ENCODE assay signal across 22 cellular contexts in the genomic region with DNA sequence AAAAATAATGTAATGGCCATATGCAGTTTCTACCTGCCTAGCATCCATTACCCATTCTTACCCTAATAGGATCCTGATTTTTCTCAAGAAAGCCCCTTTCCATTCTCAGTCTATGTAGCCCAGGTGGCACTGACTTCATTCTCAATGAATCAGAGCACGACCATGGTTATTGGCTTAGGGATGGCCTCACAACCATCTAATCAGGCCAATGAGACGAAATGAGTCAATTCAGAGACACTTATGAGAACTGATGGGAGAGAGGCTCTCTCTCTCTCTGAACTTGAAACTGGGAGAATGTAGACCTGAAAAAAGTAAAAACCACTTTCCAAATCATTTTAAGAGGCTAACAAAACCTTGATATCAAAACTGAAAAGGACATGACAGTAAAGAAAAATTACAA. TPM values are rescaled to one million over a fixed set of nuclear protein-coding genes. Genes with fewer than 3 reads are reported as not detected.
DNase-seq lines count a peak whose midpoint lies in the region; ATAC-seq, FAIRE-seq and TF ChIP-seq lines count a peak whose summit lies in the region.
"Had no signal": no experiment of that assay in that cellular context is flagged by ENCODE, and none has a peak within 500 bp of the region (broad histone marks: within the 10 kb centered on the region; RNA-seq: fewer than 3 reads in every experiment).

No MANE protein-coding gene starts in this region.

- no peak overlapping the region for H3K27ac Mint-ChIP-seq in activated naive CD4-positive, alpha-beta T cell treated with anti-CD3 and anti-CD28 coated beads, Interleukin-2, amount 50 U/mL, for 72 hours
- H3K27ac Mint-ChIP-seq in activated naive CD4-positive, alpha-beta T cell treated with anti-CD3 and anti-CD28 coated beads, Interleukin-2, amount 10 ng/mL, durations not matched to agents 7 days and 5 days = no peak overlapping the region
- H3K27ac Mint-ChIP-seq: CD4-positive, CD25-positive, alpha-beta regulatory T cell; CD8-positive, alpha-beta T cell had no signal

- no peak overlapping the region for H3K4me2 ChIP-seq in GM12878 (ENCODE audit: control insufficient read depth, insufficient read depth)
- H3K4me2 ChIP-seq: BLaER1 had no signal

- no TSS peak for BruUV-seq in GM12878 (replicated peaks; lab: Mats Ljungman, UMichigan)

- no peak for FAIRE-seq in GM12878 (lab: Jason Lieb, UNC)
- FAIRE-seq: D721Med, GM12891, GM19239, H1 had no signal

- SMC1A ChIA-PET in GM12878 (lab: Charles Lee; ENCODE audit: uncharacterized antibody, unreplicated experiment) = no interaction called here

- H3K4me3 ChIP-seq in GM12878 (no peak overlapping the region), BE2C (ENCODE audit: low read depth, low read length) (no peak overlapping the region)
- H3K4me3 ChIP-seq: BLaER1, GM23248 had no signal

- H3K27me3 ChIP-seq in GM12878 (replicated peaks in 1 of 2; ENCODE audit: control insufficient read depth in 2 of 2, insufficient read depth in 2 of 2, low read length in 1 of 2) = no peaks in the 10 kb centered on the region
- H3K27me3 ChIP-seq in BE2C = peaks cover 33% of the 10 kb centered on the region
- H3K27me3 ChIP-seq: BLaER1 had no signal

- peak; percentile 46 to 54 for ATAC-seq in activated naive CD4-positive, alpha-beta T cell treated with anti-CD3 and anti-CD28 coated beads, Interleukin-2, amount 50 U/mL, for 72 hours
- ATAC-seq in GM12878 = peak; percentile 47; the same call in 2 of the 3 replicates
- ATAC-seq: CD8-positive, alpha-beta T cell had no signal

- no peak overlapping the region for H3K4me3 Mint-ChIP-seq in activated naive CD4-positive, alpha-beta T cell treated with anti-CD3 and anti-CD28 coated beads, Interleukin-2, amount 10 ng/mL, durations not matched to agents 7 days and 5 days
- H3K4me3 Mint-ChIP-seq: CD4-positive, CD25-positive, alpha-beta regulatory T cell; CD8-positive, alpha-beta T cell had no signal

- no peaks in the 10 kb centered on the region for H3K9me3 Mint-ChIP-seq in activated naive CD4-positive, alpha-beta T cell treated with anti-CD3 and anti-CD28 coated beads, Interleukin-2, amount 50 U/mL, for 72 hours
- H3K9me3 Mint-ChIP-seq in activated naive CD4-positive, alpha-beta T cell treated with anti-CD3 and anti-CD28 coated beads, Interleukin-2, amount 10 ng/mL, durations not matched to agents 7 days and 5 days = peaks cover 1% of the 10 kb centered on the region
- H3K9me3 Mint-ChIP-seq: CD4-positive, CD25-positive, alpha-beta regulatory T cell had no signal

- no peak for DNase-seq in activated naive CD4-positive, alpha-beta T cell treated with anti-CD3 and anti-CD28 coated beads, Interleukin-2, amount 50 U/mL, for 72 hours (ENCODE audit: low spot score in 2 of 2)
- DNase-seq in activated naive CD4-positive, alpha-beta T cell treated with anti-CD3 and anti-CD28 coated beads, Interleukin-2, amount 10 ng/mL, durations not matched to agents 7 days and 5 days = no peak
- DNase-seq in GM13977 (ENCODE audit: low spot score) (peak; percentile 16), GM12878 (ENCODE audit: low read depth, low spot score) (no peak), BE2C (no peak), DMS114 treated with DMSO at 0.1 percent for 48 hours (lab: John Stamatoyannopoulos, UW; ENCODE audit: unreplicated experiment) (no peak), ureter (ENCODE audit: low spot score) (no peak)
- DNase-seq: CD4-positive, CD25-positive, alpha-beta regulatory T cell; CD8-positive, alpha-beta T cell; DMS 273 treated with DMSO at 0.1 percent for 48 hours; DMS53; DMS79 treated with DMSO at 0.1 percent for 48 hours; GF-D8; GM23248; H7; HCEC 1CT had no signal

- POLR2A ChIA-PET in GM12878 (lab: Charles Lee) = no interaction called here

- TF ChIP-seq CTCF in GM13977 (IDR thresholded peaks at IDR 0.05; ENCODE audit: extremely low read depth, insufficient read depth, missing control alignments) (no peak), GM12878 (IDR thresholded peaks at IDR 0.05 in 2 of 3, conservative IDR thresholded peaks at IDR 0.05 in 1 of 3; ENCODE audit: control insufficient read depth in 2 of 3, extremely low read depth in 1 of 3, insufficient read depth in 1 of 3, low read depth in 3 of 3, low read length in 3 of 3) (no peak), BE2C (IDR thresholded peaks at IDR 0.05; ENCODE audit: low read depth, low read length) (no peak)

- no peak for TF ChIP-seq EP300 in GM12878 (IDR thresholded peaks at IDR 0.05; ENCODE audit: borderline replicate concordance in 1 of 2, control insufficient read depth in 1 of 2, low read depth in 2 of 2, low read length in 2 of 2)

- peaks cover 50% of the 10 kb centered on the region for H3K27me3 Mint-ChIP-seq in activated naive CD4-positive, alpha-beta T cell treated with anti-CD3 and anti-CD28 coated beads, Interleukin-2, amount 10 ng/mL, durations not matched to agents 7 days and 5 days

- H3K36me3 ChIP-seq in GM12878 (ENCODE audit: control insufficient read depth in 2 of 2, insufficient read depth in 2 of 2, low read length in 1 of 2) (no peaks in the 10 kb centered on the region), BE2C (no peaks in the 10 kb centered on the region)
- H3K36me3 ChIP-seq: BLaER1 had no signal

- H3K27ac ChIP-seq in GM12878 (ENCODE audit: control insufficient read depth, insufficient read depth) = no peak overlapping the region
- H3K27ac ChIP-seq: BLaER1, C4-2B, GM23248 had no signal

- CTCF ChIA-PET in activated naive CD4-positive, alpha-beta T cell treated with anti-CD3 and anti-CD28 coated beads, Interleukin-2, amount 10 ng/mL, durations not matched to agents 7 days and 5 days (lab: Charles Lee) = no interaction called here
- CTCF ChIA-PET in GM12878 (lab: Yijun Ruan, JAX) = no interaction called here

- in situ Hi-C loops in GM13977 (cut with MboI; ENCODE audit: low pct_unique_long_range_greater_than_20kb, low sequenced_read_pairs, unreplicated experiment) (no loop called here), GM12878 (cut with MboI) (no loop called here)

- RAD21 ChIA-PET in GM12878 (lab: Charles Lee; ENCODE audit: unreplicated experiment) = no interaction called here

- H3K9ac ChIP-seq in GM12878 (ENCODE audit: control insufficient read depth, insufficient read depth, low read length) = no peak overlapping the region
- H3K9ac ChIP-seq: BLaER1, GM23248 had no signal

- H3K9me3 ChIP-seq in GM12878 (replicated peaks; ENCODE audit: control insufficient read depth, insufficient read depth, low read length) = no peaks in the 10 kb centered on the region; the same call in 2 of the 3 replicates
- no peaks in the 10 kb centered on the region for H3K9me3 ChIP-seq in BE2C

- no peaks in the 10 kb centered on the region for H3K79me2 ChIP-seq in GM12878 (ENCODE audit: control insufficient read depth, insufficient read depth, low read length)

- TF ChIP-seq RAD21 in GM12878 (IDR thresholded peaks at IDR 0.05; ENCODE audit: insufficient read depth, low read depth, low read length) = no peak

- 0% methylated on average over 2 of the region's 2 CpGs for WGBS in GM12878 (ENCODE audit: insufficient coverage, insufficient replicate concordance, low lambda C conversion rate, missing lambda C conversion rate)

- intact Hi-C loops in GM12878 (cut with micrococcal nuclease; ENCODE audit: unreplicated experiment) = no loop called here

- no peaks in the 10 kb centered on the region for H3K4me1 ChIP-seq in GM12878 (ENCODE audit: control insufficient read depth, insufficient read depth, low read length)
- no peaks in the 10 kb centered on the region for H3K4me1 ChIP-seq in BE2C
- H3K4me1 ChIP-seq: BLaER1 had no signal

- H2AFZ ChIP-seq in GM12878 (ENCODE audit: control insufficient read depth, low read depth, low read length) = no peak overlapping the region
- H2AFZ ChIP-seq: GM23248 had no signal

- TF ChIP-seq POLR2A in GM12878 (IDR thresholded peaks at IDR 0.05; ENCODE audit: low read depth, low read length) = no peak

- H3K36me3 Mint-ChIP-seq in activated naive CD4-positive, alpha-beta T cell treated with anti-CD3 and anti-CD28 coated beads, Interleukin-2, amount 50 U/mL, for 72 hours = no peaks in the 10 kb centered on the region
- H3K36me3 Mint-ChIP-seq in activated naive CD4-positive, alpha-beta T cell treated with anti-CD3 and anti-CD28 coated beads, Interleukin-2, amount 10 ng/mL, durations not matched to agents 7 days and 5 days = no peaks in the 10 kb centered on the region
- H3K36me3 Mint-ChIP-seq: CD4-positive, CD25-positive, alpha-beta regulatory T cell; CD8-positive, alpha-beta T cell had no signal

- peaks cover 2% of the 10 kb centered on the region for H3K4me1 Mint-ChIP-seq in activated naive CD4-positive, alpha-beta T cell treated with anti-CD3 and anti-CD28 coated beads, Interleukin-2, amount 10 ng/mL, durations not matched to agents 7 days and 5 days
- H3K4me1 Mint-ChIP-seq: CD4-positive, CD25-positive, alpha-beta regulatory T cell had no signal

- H4K20me1 ChIP-seq in GM12878 (ENCODE audit: control insufficient read depth, insufficient read depth) = no peaks in the 10 kb centered on the region
- H4K20me1 ChIP-seq: BLaER1 had no signal

RNA-seq across cellular contexts. Expression of gene OXA1L, which starts 45.3 kb away (rescaled TPM):
- total RNA-seq in activated naive CD4-positive, alpha-beta T cell treated with anti-CD3 and anti-CD28 coated beads, Interleukin-2, amount 50 U/mL, for 72 hours = 100 to 1,000 TPM; 176 to 178 TPM
- 115 and 118 TPM in 2 replicates for total RNA-seq in GM12878 (2013; cell fraction: nucleolus; rRNA removed)
- total RNA-seq in GM12878 (2014; rRNA removed) = 289 and 292 TPM in 2 replicates
- 115 and 126 TPM in 2 replicates for total RNA-seq in GM12878 (2014; rRNA removed; fragmentation: Illumina TruSeq; extraction: Trizol)
- 156 and 166 TPM in 2 replicates for total RNA-seq in GM12878 (2021)
- polyA plus RNA-seq in GM12878 (2011; ENCODE audit: low read depth) = 174 TPM
- polyA plus RNA-seq in GM12878 (2011; rRNA removed) = 197 and 256 TPM in 2 replicates
- 283 and 304 TPM in 2 replicates for polyA plus RNA-seq in GM12878 (2011; cell fraction: cytosol; rRNA removed)
- 405 and 422 TPM in 2 replicates for polyA plus RNA-seq in GM12878 (2011; cell fraction: nucleus; rRNA removed)
- polyA plus RNA-seq in GM12878 (2012) = 186 and 187 TPM in 2 replicates
- 214 and 224 TPM in 2 replicates for polyA plus RNA-seq in GM12878 (2014; fragmentation: Illumina TruSeq; extraction: Trizol)
- 100 to 1,000 TPM; 110 to 116 TPM for polyA plus RNA-seq in GM12878 (2014; fragmentation: Nextera tagmentation; extraction: Ambion mirVana)
- polyA plus RNA-seq in GM12878 (2014; rRNA removed) = 264 and 284 TPM in 2 replicates
- polyA plus RNA-seq in GM12878 (2016; fragmentation: Nextera tagmentation; extraction: Ambion mirVana) = 100 to 1,000 TPM; 105 to 115 TPM
- 190 and 233 TPM in 2 replicates for polyA minus RNA-seq in GM12878 (2011; rRNA and poly(A)+ RNA removed)
- 56.3 and 63.2 TPM in 2 replicates for polyA minus RNA-seq in GM12878 (2011; cell fraction: cytosol; rRNA and poly(A)+ RNA removed)
- 118 and 176 TPM in 2 replicates for polyA minus RNA-seq in GM12878 (2011; cell fraction: nucleus; rRNA and poly(A)+ RNA removed)
- 147 TPM for polyA plus RNA-seq in BE2C (2012; ENCODE audit: insufficient read depth, insufficient read length, low read depth)
- 93.5 TPM for total RNA-seq in ureter
